1 cellular context compared by ENCODE assay signal in genomic region chr12:65335021-65335714, GRCh38.
TF ChIP-seq lines count a peak whose summit lies in the region.

No MANE protein-coding gene starts in this region.

TF ChIP-seq in HepG2, 621 proteins besides CTCF, POLR2A, EP300 and RAD21 (continued from another document):
- peak; percentile 66; the same call in 1 of the 2 replicates for TF ChIP-seq ZNF710 (CRISPR knock-in tag; IDR thresholded peaks at IDR 0.05; ENCODE audit: borderline replicate concordance)
- TF ChIP-seq MED1 (CRISPR knock-in tag; IDR thresholded peaks at IDR 0.05): peak; percentile 81
- TF ChIP-seq ADNP (CRISPR knock-in tag; IDR thresholded peaks at IDR 0.05): no peak
- TF ChIP-seq ZBTB7B (CRISPR knock-in tag; IDR thresholded peaks at IDR 0.05): 0 out of 2 replicates have a peak, but pooled peaks have one; percentile 31
- TF ChIP-seq, protein P1, sequence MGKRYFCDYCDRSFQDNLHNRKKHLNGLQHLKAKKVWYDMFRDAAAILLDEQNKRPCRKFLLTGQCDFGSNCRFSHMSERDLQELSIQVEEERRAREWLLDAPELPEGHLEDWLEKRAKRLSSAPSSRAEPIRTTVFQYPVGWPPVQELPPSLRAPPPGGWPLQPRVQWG (CRISPR knock-in tag; IDR thresholded peaks at IDR 0.05; ENCODE audit: borderline replicate concordance, low read depth): no peak
- TF ChIP-seq ERF (CRISPR knock-in tag; IDR thresholded peaks at IDR 0.05): peak; percentile 30; the same call in 1 of the 2 replicates
- peak; percentile 69 for TF ChIP-seq PHF21A (CRISPR knock-in tag; IDR thresholded peaks at IDR 0.05)
- 0 out of 2 replicates have a peak, but pooled peaks have one; percentile 24 for TF ChIP-seq TFDP2 (CRISPR knock-in tag; IDR thresholded peaks at IDR 0.05)
- 0 out of 2 replicates have a peak, but pooled peaks have one; percentile 20 for TF ChIP-seq ZNF335 (CRISPR knock-in tag; IDR thresholded peaks at IDR 0.05)
- TF ChIP-seq ZNF12 (CRISPR knock-in tag; IDR thresholded peaks at IDR 0.05): peak; percentile 55; the same call in 1 of the 2 replicates
- peak; percentile 50; the same call in 1 of the 2 replicates for TF ChIP-seq KDM6A (CRISPR knock-in tag; IDR thresholded peaks at IDR 0.05; ENCODE audit: low read depth)
- peak; percentile 87 for TF ChIP-seq MIXL1 (CRISPR knock-in tag; IDR thresholded peaks at IDR 0.05)
- TF ChIP-seq YEATS4 (CRISPR knock-in tag; IDR thresholded peaks at IDR 0.05; ENCODE audit: borderline replicate concordance): peak; percentile 74; the same call in 1 of the 2 replicates
- no peak for TF ChIP-seq GABPA (IDR thresholded peaks at IDR 0.05; ENCODE audit: low read depth, low read length)
- TF ChIP-seq GABPA (CRISPR knock-in tag; IDR thresholded peaks at IDR 0.05; ENCODE audit: low read depth): peak; percentile 25; the same call in 1 of the 2 replicates
- TF ChIP-seq SALL1 (CRISPR knock-in tag; IDR thresholded peaks at IDR 0.05): peak; percentile 35; the same call in 1 of the 2 replicates
- peak; percentile 88 for TF ChIP-seq FOSL1 (CRISPR knock-in tag; IDR thresholded peaks at IDR 0.05; ENCODE audit: borderline replicate concordance)
- TF ChIP-seq, protein P2, sequence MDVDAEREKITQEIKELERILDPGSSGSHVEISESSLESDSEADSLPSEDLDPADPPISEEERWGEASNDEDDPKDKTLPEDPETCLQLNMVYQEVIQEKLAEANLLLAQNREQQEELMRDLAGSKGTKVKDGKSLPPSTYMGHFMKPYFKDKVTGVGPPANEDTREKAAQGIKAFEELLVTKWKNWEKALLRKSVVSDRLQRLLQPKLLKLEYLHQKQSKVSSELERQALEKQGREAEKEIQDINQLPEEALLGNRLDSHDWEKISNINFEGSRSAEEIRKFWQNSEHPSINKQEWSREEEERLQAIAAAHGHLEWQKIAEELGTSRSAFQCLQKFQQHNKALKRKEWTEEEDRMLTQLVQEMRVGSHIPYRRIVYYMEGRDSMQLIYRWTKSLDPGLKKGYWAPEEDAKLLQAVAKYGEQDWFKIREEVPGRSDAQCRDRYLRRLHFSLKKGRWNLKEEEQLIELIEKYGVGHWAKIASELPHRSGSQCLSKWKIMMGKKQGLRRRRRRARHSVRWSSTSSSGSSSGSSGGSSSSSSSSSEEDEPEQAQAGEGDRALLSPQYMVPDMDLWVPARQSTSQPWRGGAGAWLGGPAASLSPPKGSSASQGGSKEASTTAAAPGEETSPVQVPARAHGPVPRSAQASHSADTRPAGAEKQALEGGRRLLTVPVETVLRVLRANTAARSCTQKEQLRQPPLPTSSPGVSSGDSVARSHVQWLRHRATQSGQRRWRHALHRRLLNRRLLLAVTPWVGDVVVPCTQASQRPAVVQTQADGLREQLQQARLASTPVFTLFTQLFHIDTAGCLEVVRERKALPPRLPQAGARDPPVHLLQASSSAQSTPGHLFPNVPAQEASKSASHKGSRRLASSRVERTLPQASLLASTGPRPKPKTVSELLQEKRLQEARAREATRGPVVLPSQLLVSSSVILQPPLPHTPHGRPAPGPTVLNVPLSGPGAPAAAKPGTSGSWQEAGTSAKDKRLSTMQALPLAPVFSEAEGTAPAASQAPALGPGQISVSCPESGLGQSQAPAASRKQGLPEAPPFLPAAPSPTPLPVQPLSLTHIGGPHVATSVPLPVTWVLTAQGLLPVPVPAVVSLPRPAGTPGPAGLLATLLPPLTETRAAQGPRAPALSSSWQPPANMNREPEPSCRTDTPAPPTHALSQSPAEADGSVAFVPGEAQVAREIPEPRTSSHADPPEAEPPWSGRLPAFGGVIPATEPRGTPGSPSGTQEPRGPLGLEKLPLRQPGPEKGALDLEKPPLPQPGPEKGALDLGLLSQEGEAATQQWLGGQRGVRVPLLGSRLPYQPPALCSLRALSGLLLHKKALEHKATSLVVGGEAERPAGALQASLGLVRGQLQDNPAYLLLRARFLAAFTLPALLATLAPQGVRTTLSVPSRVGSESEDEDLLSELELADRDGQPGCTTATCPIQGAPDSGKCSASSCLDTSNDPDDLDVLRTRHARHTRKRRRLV (CRISPR knock-in tag; IDR thresholded peaks at IDR 0.05): no peak
- TF ChIP-seq DR1 (CRISPR knock-in tag; IDR thresholded peaks at IDR 0.05): no peak
- TF ChIP-seq ZNF264 (CRISPR knock-in tag; IDR thresholded peaks at IDR 0.05): peak; percentile 88
- no peak for TF ChIP-seq HIVEP1 (CRISPR knock-in tag; IDR thresholded peaks at IDR 0.05)
- TF ChIP-seq FOXK1 (CRISPR knock-in tag; IDR thresholded peaks at IDR 0.05; ENCODE audit: borderline replicate concordance, low read depth): peak; percentile 52; the same call in 1 of the 2 replicates
